In genomic region chr12:11778703-11779102, GRCh38 we compare ENCODE assay signal across 13 cellular contexts.
DNase-seq lines count a peak whose midpoint lies in the region; ATAC-seq and TF ChIP-seq lines count a peak whose summit lies in the region.
"Had no signal": no experiment of that assay in that cellular context is flagged by ENCODE, and none has a peak within 500 bp of the region (broad histone marks: within the 10 kb centered on the region; RNA-seq: fewer than 3 reads in every experiment).

No MANE protein-coding gene starts in this region.

- TF ChIP-seq CTCF in DND-41 (IDR thresholded peaks at IDR 0.05; ENCODE audit: borderline replicate concordance, extremely low read depth, low read length, poor library complexity, severe bottlenecking) (no peak), KMS-11 (conservative IDR thresholded peaks at IDR 0.05; ENCODE audit: low read depth, low read length) (no peak), breast epithelium (IDR thresholded peaks at IDR 0.05) (no peak), osteocyte (IDR thresholded peaks at IDR 0.05) (no peak)

- DNase-seq in DND-41 (peak; percentile 38), breast epithelium (ENCODE audit: low spot score in 2 of 2) (no peak), osteocyte (ENCODE audit: extremely low spot score, unreplicated experiment) (no peak), NCI-H2171 (lab: John Stamatoyannopoulos, UW) (no peak)
- DNase-seq: CD8-positive, alpha-beta T cell; NCI-H2227 treated with DMSO at 0.1 percent for 48 hours; stimulated activated CD4-positive, alpha-beta T cell treated with anti-CD3 and anti-CD28 coated beads, Interleukin-4, amount 100 ng/mL, for 1 hour; substantia nigra; T-helper 17 cell had no signal

- TF ChIP-seq POLR2A in breast epithelium (IDR thresholded peaks at IDR 0.05) = no peak

- H2AFZ ChIP-seq in DND-41 (ENCODE audit: low read depth, low read length) (no peak overlapping the region), KMS-11 (ENCODE audit: low read depth) (no peak overlapping the region)

- H3K9me3 ChIP-seq in DND-41 (ENCODE audit: insufficient read depth, low read length, severe bottlenecking) (no peaks in the 10 kb centered on the region), breast epithelium (no peaks in the 10 kb centered on the region)

- peak; percentile 38 for ATAC-seq in DND-41 (ENCODE audit: insufficient read depth, low read depth)
- no peak for ATAC-seq in HG03196 (IDR thresholded peaks at IDR 0.05; ENCODE audit: unreplicated experiment)
- no peak for ATAC-seq in GM18517 (IDR thresholded peaks at IDR 0.05; ENCODE audit: unreplicated experiment)
- ATAC-seq: CD8-positive, alpha-beta T cell; Panc1; T-helper 17 cell had no signal

- H3K27me3 ChIP-seq in DND-41 (ENCODE audit: insufficient read depth, low read length, poor library complexity) = no peaks in the 10 kb centered on the region
- H3K27me3 ChIP-seq in KMS-11 (ENCODE audit: insufficient read depth, low read depth) = no peaks in the 10 kb centered on the region
- H3K27me3 ChIP-seq in breast epithelium = no peaks in the 10 kb centered on the region

- H3K4me1 ChIP-seq in DND-41 (ENCODE audit: insufficient read depth, low read length) (peaks cover 77% of the 10 kb centered on the region), KMS-11 (ENCODE audit: low read depth, poor library complexity, severe bottlenecking) (peaks cover 45% of the 10 kb centered on the region), breast epithelium (peaks cover 0 to 17% of the 10 kb centered on the region in 2 donors)

- no peak overlapping the region for H3K4me2 ChIP-seq in DND-41 (ENCODE audit: insufficient read depth, low read length)
- peak overlapping the region; percentile 66; the same call in 1 of the 2 replicates for H3K4me2 ChIP-seq in KMS-11

- peak overlapping the region; percentile 69 for H3K27ac ChIP-seq in DND-41 (ENCODE audit: low read length)
- H3K27ac ChIP-seq in KMS-11 = no peak overlapping the region
- H3K27ac ChIP-seq in breast epithelium = peak overlapping the region; percentile 8 to 55

- H3K9ac ChIP-seq in DND-41 (ENCODE audit: low read depth, low read length) = peak overlapping the region; percentile 23; the same call in 1 of the 2 replicates
- H3K9ac ChIP-seq in KMS-11 = no peak overlapping the region

- peaks cover 35% of the 10 kb centered on the region for H3K4me1 Mint-ChIP-seq in osteocyte (ENCODE audit: unreplicated experiment)

- peaks cover 6% of the 10 kb centered on the region for H3K36me3 Mint-ChIP-seq in osteocyte (ENCODE audit: unreplicated experiment)

- no peaks in the 10 kb centered on the region for H3K9me3 Mint-ChIP-seq in osteocyte (ENCODE audit: unreplicated experiment)
- H3K9me3 Mint-ChIP-seq: CD8-positive, alpha-beta T cell had no signal

- H3K27me3 Mint-ChIP-seq in osteocyte (ENCODE audit: unreplicated experiment) = no peaks in the 10 kb centered on the region
- H3K27me3 Mint-ChIP-seq: T-helper 17 cell had no signal

- peak overlapping the region; percentile 78 for H3K27ac Mint-ChIP-seq in osteocyte (ENCODE audit: unreplicated experiment)
- H3K27ac Mint-ChIP-seq: CD8-positive, alpha-beta T cell had no signal

- H3K4me3 ChIP-seq in DND-41 (ENCODE audit: low read depth in 1 of 2, low read length in 2 of 2) = no peak overlapping the region
- no peak overlapping the region for H3K4me3 ChIP-seq in KMS-11 (IDR thresholded peaks at IDR 0.05; ENCODE audit: insufficient read depth, low read depth, low read length)
- no peak overlapping the region for H3K4me3 ChIP-seq in breast epithelium

- intact Hi-C loops in breast epithelium (cut with DNase I; ENCODE audit: low total_unique reads) = no loop called here

- no peaks in the 10 kb centered on the region for H4K20me1 ChIP-seq in DND-41 (ENCODE audit: insufficient read depth, low read length)
- H4K20me1 ChIP-seq in KMS-11 (ENCODE audit: insufficient read depth) = no peaks in the 10 kb centered on the region

- H3K36me3 ChIP-seq in DND-41 (ENCODE audit: insufficient read depth, low read length) (peaks cover 31% of the 10 kb centered on the region), KMS-11 (ENCODE audit: insufficient read depth) (no peaks in the 10 kb centered on the region), breast epithelium (no peaks in the 10 kb centered on the region)

- H3K4me3 Mint-ChIP-seq in osteocyte (ENCODE audit: unreplicated experiment) = no peak overlapping the region
- H3K4me3 Mint-ChIP-seq: CD8-positive, alpha-beta T cell; T-helper 17 cell had no signal

- H3K79me2 ChIP-seq in DND-41 (ENCODE audit: insufficient read depth, low read length) (peaks cover 91% of the 10 kb centered on the region), KMS-11 (ENCODE audit: insufficient read depth, low read depth) (0 out of 2 replicates have a peak, but pooled peaks cover 7% of the 10 kb centered on the region)
